In the genomic region with DNA sequence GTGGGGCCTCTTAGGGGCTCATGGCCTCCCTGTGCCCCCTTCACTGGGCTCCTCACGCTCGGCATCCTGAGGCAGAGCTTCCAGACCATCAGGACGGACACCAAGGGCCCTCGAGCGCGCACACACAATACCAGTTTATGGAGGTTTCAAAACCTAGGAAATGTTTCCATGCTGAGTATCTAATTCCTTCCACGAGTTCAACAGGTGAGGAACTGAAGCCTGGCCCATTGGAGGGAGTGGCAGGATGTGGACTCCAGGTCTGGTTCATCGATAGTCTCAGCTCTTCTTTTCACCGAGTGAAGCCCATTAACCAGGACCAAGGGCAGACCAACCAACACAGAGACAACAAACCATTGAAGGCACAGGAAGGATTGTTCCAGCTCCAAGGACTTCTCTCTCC, we compare ENCODE assay signal across 24 cellular contexts.
"Had no signal": no experiment of that assay in that cellular context is flagged by ENCODE, and none has a peak within 500 bp of the region (broad histone marks: within the 10 kb centered on the region; RNA-seq: fewer than 3 reads in every experiment).

No MANE protein-coding gene starts in this region.

- H3K4me1 ChIP-seq: SJSA1 had no signal

- DNase-seq: IMR-90, Karpas-422, KG1, MG63, NCI-H1092, NCI-H1105 treated with DMSO at 0.1 percent for 48 hours, NCI-H1417 treated with DMSO at 0.1 percent for 48 hours, NCI-H146, NCI-H1694 treated with DMSO at 0.1 percent for 48 hours, NCI-H1930, NCI-H2081, NCI-H2107, NCI-H226, NCI-H446, NCI-H510A, NCI-H524 treated with DMSO at 0.1 percent for 48 hours, NCI-H69, NCI-H774, Right ventricle myocardium superior, RPMI8226, SIG-M5 had no signal

- H3K27ac ChIP-seq: SJSA1, SK-N-MC had no signal

- H3K27me3 ChIP-seq: MG63 had no signal

- ATAC-seq: HepG2 had no signal

- H3K4me3 ChIP-seq: MG63, SJSA1, SK-N-MC had no signal

- H3K9me3 ChIP-seq: MG63, SJSA1 had no signal

- H3K36me3 ChIP-seq: MG63, SJSA1 had no signal
